Comparison of ENCODE assay signal across 1 cellular context in genomic region chr5:16995372-16995771, GRCh38.
TF ChIP-seq lines count a peak whose summit lies in the region.

No MANE protein-coding gene starts in this region.

TF ChIP-seq in GM23338, 12 proteins besides CTCF, POLR2A, EP300 and RAD21 (continued from another document):
- TF ChIP-seq ZNF462 (CRISPR knock-in tag; IDR thresholded peaks at IDR 0.05) (no peak), JUNB (IDR thresholded peaks at IDR 0.05; ENCODE audit: unreplicated experiment) (no peak), STAT1 (IDR thresholded peaks at IDR 0.05; ENCODE audit: unreplicated experiment) (no peak)
